Comparison of ENCODE assay signal across 10 cellular contexts in genomic region chr11:502288-503178, GRCh38. TPM values are rescaled to one million over a fixed set of nuclear protein-coding genes. Genes with fewer than 3 reads are reported as not detected.
DNase-seq lines count a peak whose midpoint lies in the region; TF ChIP-seq lines count a peak whose summit lies in the region.
"Had no signal": no experiment of that assay in that cellular context is flagged by ENCODE, and none has a peak within 500 bp of the region (broad histone marks: within the 10 kb centered on the region; RNA-seq: fewer than 3 reads in every experiment).

No MANE protein-coding gene starts in this region.

- TF ChIP-seq CTCF in osteocyte (IDR thresholded peaks at IDR 0.05) = no peak

- peak overlapping the region; percentile 98 for H3K27ac ChIP-seq in cingulate gyrus (ENCODE audit: low read depth, low read length)
- H3K27ac ChIP-seq in skin epidermis = peak overlapping the region in 18 of 21 experiments; percentile 63 to 100 (median 98)

- no peak for DNase-seq in T-helper 2 cell treated with Interferon-gamma antibody and Interleukin-4, amounts not matched to agents 5 μg/mL and 100 μg/mL, for 36 hours (ENCODE audit: low spot score)
- DNase-seq in T-helper 2 cell = no peak
- DNase-seq in osteocyte (ENCODE audit: extremely low spot score, unreplicated experiment) = no peak
- DNase-seq in DMS153 treated with DMSO at 0.1 percent for 48 hours (lab: John Stamatoyannopoulos, UW; ENCODE audit: unreplicated experiment) = no peak
- DNase-seq: activated naive CD4-positive, alpha-beta T cell treated with anti-CD3 and anti-CD28 coated beads for 36 hours; NCI-H510A treated with DMSO at 0.1 percent for 48 hours; small intestine had no signal

- peaks cover 19% of the 10 kb centered on the region for H3K4me1 Mint-ChIP-seq in T-helper 2 cell treated with Interferon-gamma antibody and Interleukin-4, amounts not matched to agents 5 μg/mL and 100 μg/mL, for 36 hours (ENCODE audit: low read depth)
- peaks cover 18% of the 10 kb centered on the region for H3K4me1 Mint-ChIP-seq in osteocyte (ENCODE audit: unreplicated experiment)

- H3K4me3 ChIP-seq in skin epidermis = peak overlapping the region in 3 of 7 experiments; percentile 45 to 83 (median 71)

- H3K27ac Mint-ChIP-seq in T-helper 2 cell treated with Interferon-gamma antibody and Interleukin-4, amounts not matched to agents 5 μg/mL and 100 μg/mL, for 36 hours = peak overlapping the region; percentile 55
- H3K27ac Mint-ChIP-seq in osteocyte (ENCODE audit: unreplicated experiment) = no peak overlapping the region
- H3K27ac Mint-ChIP-seq: activated naive CD4-positive, alpha-beta T cell treated with anti-CD3 and anti-CD28 coated beads for 36 hours had no signal

- no peaks in the 10 kb centered on the region for H3K27me3 Mint-ChIP-seq in T-helper 2 cell treated with Interferon-gamma antibody and Interleukin-4, amounts not matched to agents 5 μg/mL and 100 μg/mL, for 36 hours (ENCODE audit: low read depth)
- H3K27me3 Mint-ChIP-seq in osteocyte (ENCODE audit: unreplicated experiment) = no peaks in the 10 kb centered on the region

- H3K4me3 Mint-ChIP-seq in T-helper 2 cell treated with Interferon-gamma antibody and Interleukin-4, amounts not matched to agents 5 μg/mL and 100 μg/mL, for 36 hours = peak overlapping the region; percentile 5
- H3K4me3 Mint-ChIP-seq in osteocyte (ENCODE audit: unreplicated experiment) = no peak overlapping the region
- H3K4me3 Mint-ChIP-seq: activated naive CD4-positive, alpha-beta T cell treated with anti-CD3 and anti-CD28 coated beads for 36 hours had no signal

- no peaks in the 10 kb centered on the region for H3K9me3 Mint-ChIP-seq in T-helper 2 cell treated with Interferon-gamma antibody and Interleukin-4, amounts not matched to agents 5 μg/mL and 100 μg/mL, for 36 hours
- no peaks in the 10 kb centered on the region for H3K9me3 Mint-ChIP-seq in osteocyte (ENCODE audit: unreplicated experiment)
- H3K9me3 Mint-ChIP-seq: activated naive CD4-positive, alpha-beta T cell treated with anti-CD3 and anti-CD28 coated beads for 36 hours had no signal

- peaks cover 21% of the 10 kb centered on the region for H3K36me3 Mint-ChIP-seq in T-helper 2 cell treated with Interferon-gamma antibody and Interleukin-4, amounts not matched to agents 5 μg/mL and 100 μg/mL, for 36 hours (ENCODE audit: low read depth)
- peaks cover 20% of the 10 kb centered on the region for H3K36me3 Mint-ChIP-seq in osteocyte (ENCODE audit: unreplicated experiment)

RNA-seq across cellular contexts. Expression of gene RNH1, which starts 4.5 kb away (rescaled TPM):
- total RNA-seq in osteocyte = 151 and 160 TPM in 2 replicates

RNA-seq across cellular contexts. Expression of gene HRAS, which starts 32.8 kb away (rescaled TPM):
- 68.3 and 69.4 TPM in 2 replicates for total RNA-seq in osteocyte

RNA-seq across cellular contexts. Expression of gene LRRC56, which starts 34.8 kb away (rescaled TPM):
- 3.2 and 3.7 TPM in 2 replicates for total RNA-seq in osteocyte
- total RNA-seq: A172 had no signal

RNA-seq across cellular contexts. Expression of gene PTDSS2, which starts 52.5 kb away (rescaled TPM):
- total RNA-seq in osteocyte = 55.3 and 56.1 TPM in 2 replicates

RNA-seq across cellular contexts. Expression of gene LMNTD2, which starts 58.0 kb away (rescaled TPM):
- total RNA-seq in osteocyte = 6.0 and 6.4 TPM in 2 replicates
